In genomic region chr15:89578146-89578545, GRCh38 we compare ENCODE assay signal across 14 cellular contexts. TPM values are rescaled to one million over a fixed set of nuclear protein-coding genes. Genes with fewer than 3 reads are reported as not detected.
DNase-seq lines count a peak whose midpoint lies in the region; ATAC-seq, FAIRE-seq and TF ChIP-seq lines count a peak whose summit lies in the region.
"Had no signal": no experiment of that assay in that cellular context is flagged by ENCODE, and none has a peak within 500 bp of the region (broad histone marks: within the 10 kb centered on the region; RNA-seq: fewer than 3 reads in every experiment).

No MANE protein-coding gene starts in this region.

- peaks cover 67% of the 10 kb centered on the region for H3K79me2 ChIP-seq in keratinocyte (ENCODE audit: control insufficient read depth, insufficient read depth, low read length)
- H3K79me2 ChIP-seq: parathyroid adenoma had no signal

- CTCF ChIA-PET in RWPE1 (lab: Yijun Ruan, JAX), result interaction anchor here (0.6 kb wide), 1 partner anchor 33 kb away, joined by 4 read pairs; no protein-coding TSS in a partner anchor

- no peaks in the 10 kb centered on the region for H3K27me3 ChIP-seq in CD4-positive, CD25-positive, alpha-beta regulatory T cell (ENCODE audit: control insufficient read depth, insufficient read depth, low read length)
- no peaks in the 10 kb centered on the region for H3K27me3 ChIP-seq in keratinocyte (ENCODE audit: control insufficient read depth, extremely low read depth, insufficient read depth, low read length)
- H3K27me3 ChIP-seq in WERI-Rb-1 (ENCODE audit: insufficient read depth, low read depth, severe bottlenecking), result no peaks in the 10 kb centered on the region
- H3K27me3 ChIP-seq: tibial nerve had no signal

- no peaks in the 10 kb centered on the region for H3K36me3 Mint-ChIP-seq in CD4-positive, CD25-positive, alpha-beta regulatory T cell
- H3K36me3 Mint-ChIP-seq in HFFc6 (ENCODE audit: low read depth), result peaks cover 6% of the 10 kb centered on the region; the same call in 1 of the 2 replicates
- peaks cover 52% of the 10 kb centered on the region for H3K36me3 Mint-ChIP-seq in activated T-helper 17 cell treated with anti-CD3 and anti-CD28 coated beads, Interleukin-2, amount 50 U/mL, for 72 hours (ENCODE audit: low read depth)

- dilution Hi-C loops in keratinocyte (cut with MboI; ENCODE audit: extremely low pct_ligation_motif_present, low sequenced_read_pairs), result no loop called here

- no peaks in the 10 kb centered on the region for H3K9me1 ChIP-seq in keratinocyte (ENCODE audit: control insufficient read depth, extremely low read depth, insufficient read depth, low read length)

- no peaks in the 10 kb centered on the region for H4K20me1 ChIP-seq in keratinocyte (ENCODE audit: control insufficient read depth, extremely low read depth, insufficient read depth, low read length)

- H3K4me1 Mint-ChIP-seq in CD4-positive, CD25-positive, alpha-beta regulatory T cell, result peaks cover 11 to 31% (median 20%) of the 10 kb centered on the region in 4 donors
- peaks cover 36% of the 10 kb centered on the region for H3K4me1 Mint-ChIP-seq in HFFc6 (ENCODE audit: low read depth)
- H3K4me1 Mint-ChIP-seq in activated T-helper 17 cell treated with anti-CD3 and anti-CD28 coated beads, Interleukin-2, amount 50 U/mL, for 72 hours, result peaks cover 22% of the 10 kb centered on the region

- ATAC-seq in CD4-positive, CD25-positive, alpha-beta regulatory T cell (ENCODE audit: low read depth in 2 of 2), result no peak
- no peak for ATAC-seq in activated T-helper 17 cell treated with anti-CD3 and anti-CD28 coated beads, Interleukin-2, amount 50 U/mL, for 72 hours (replicated peaks)
- ATAC-seq in GM18498 (IDR thresholded peaks at IDR 0.05; ENCODE audit: unreplicated experiment), result no peak

- no peak overlapping the region for H3K9ac ChIP-seq in keratinocyte (ENCODE audit: control insufficient read depth, extremely low read depth, insufficient read depth, low read length)
- H3K9ac ChIP-seq: parathyroid adenoma had no signal

- H3K27ac Mint-ChIP-seq in CD4-positive, CD25-positive, alpha-beta regulatory T cell, result no peak overlapping the region
- H3K27ac Mint-ChIP-seq in HFFc6, result peak overlapping the region; percentile 79; the same call in 1 of the 2 replicates
- no peak overlapping the region for H3K27ac Mint-ChIP-seq in activated T-helper 17 cell treated with anti-CD3 and anti-CD28 coated beads, Interleukin-2, amount 50 U/mL, for 72 hours

- H3K27ac ChIP-seq in CD4-positive, CD25-positive, alpha-beta regulatory T cell (ENCODE audit: insufficient read depth, low read length, poor library complexity, severe bottlenecking), result no peak overlapping the region
- H3K27ac ChIP-seq in keratinocyte (ENCODE audit: control insufficient read depth, insufficient read depth, low read length), result no peak overlapping the region
- no peak overlapping the region for H3K27ac ChIP-seq in WERI-Rb-1
- H3K27ac ChIP-seq in RWPE1, result no peak overlapping the region
- H3K27ac ChIP-seq: dorsolateral prefrontal cortex, parathyroid adenoma, tibial nerve had no signal

- no peaks in the 10 kb centered on the region for H3K36me3 ChIP-seq in CD4-positive, CD25-positive, alpha-beta regulatory T cell (ENCODE audit: control insufficient read depth, insufficient read depth, low read length)
- H3K36me3 ChIP-seq in keratinocyte (ENCODE audit: control insufficient read depth in 2 of 2, extremely low read depth in 1 of 2, insufficient read depth in 2 of 2, low read length in 2 of 2) (peaks cover 0 to 5% of the 10 kb centered on the region in 2 experiments), WERI-Rb-1 (peaks cover 49% of the 10 kb centered on the region)
- H3K36me3 ChIP-seq: tibial nerve had no signal

- POLR2A ChIA-PET in RWPE1 (lab: Yijun Ruan, JAX; ENCODE audit: low non-redundant PET), result interaction anchor here (0.6 kb wide), 1 partner anchor 112 kb away, joined by 3 read pairs; the partner anchor contains the start of genes PEX11A and WDR93

- H3K4me2 ChIP-seq in keratinocyte (ENCODE audit: control insufficient read depth, extremely low read depth, insufficient read depth, low read depth, low read length), result peak overlapping the region; percentile 84

- H3K4me3 ChIP-seq in CD4-positive, CD25-positive, alpha-beta regulatory T cell (ENCODE audit: low read depth, low read length), result no peak overlapping the region
- peak overlapping the region in 2 of 3 experiments; percentile 20 to 53 for H3K4me3 ChIP-seq in keratinocyte (ENCODE audit: control insufficient read depth in 2 of 3, extremely low read depth in 1 of 3, insufficient read depth in 2 of 3, low read depth in 1 of 3, low read length in 3 of 3)
- no peak overlapping the region for H3K4me3 ChIP-seq in WERI-Rb-1 (ENCODE audit: low read depth, low read length)
- H3K4me3 ChIP-seq: dorsolateral prefrontal cortex, tibial nerve had no signal

- H3K4me1 ChIP-seq in CD4-positive, CD25-positive, alpha-beta regulatory T cell (ENCODE audit: control insufficient read depth, insufficient read depth, low read length, poor library complexity, severe bottlenecking), result peaks cover 9% of the 10 kb centered on the region
- H3K4me1 ChIP-seq in keratinocyte (ENCODE audit: control insufficient read depth, extremely low read depth, insufficient read depth, low read length), result peaks cover 14% of the 10 kb centered on the region
- H3K4me1 ChIP-seq: parathyroid adenoma had no signal

- DNase-seq in CD4-positive, CD25-positive, alpha-beta regulatory T cell, result no peak
- DNase-seq in HFFc6, result no peak
- DNase-seq in keratinocyte (ENCODE audit: low read depth, low spot score), result no peak
- no peak for DNase-seq in WERI-Rb-1
- no peak for DNase-seq in RWPE1 (ENCODE audit: low spot score)
- DNase-seq in A172 (ENCODE audit: low spot score), result no peak
- DNase-seq: activated naive CD4-positive, alpha-beta T cell; dorsolateral prefrontal cortex; NCI-H1048; NCI-H82 had no signal

- H3K4me3 Mint-ChIP-seq in CD4-positive, CD25-positive, alpha-beta regulatory T cell, result peak overlapping the region; percentile 3 to 77 (median 40)
- peak overlapping the region; percentile 89 for H3K4me3 Mint-ChIP-seq in HFFc6
- peak overlapping the region; percentile 83 for H3K4me3 Mint-ChIP-seq in activated T-helper 17 cell treated with anti-CD3 and anti-CD28 coated beads, Interleukin-2, amount 50 U/mL, for 72 hours

- TF ChIP-seq CTCF in HFFc6 (IDR thresholded peaks at IDR 0.05) (no peak), keratinocyte (optimal IDR thresholded peaks at IDR 0.05 in 1 of 3, IDR thresholded peaks at IDR 0.05 in 1 of 3, conservative IDR thresholded peaks at IDR 0.05 in 1 of 3; ENCODE audit: extremely low read depth in 1 of 3, insufficient read depth in 2 of 3, low read length in 3 of 3) (no peak), WERI-Rb-1 (IDR thresholded peaks at IDR 0.05; ENCODE audit: low read depth, low read length) (no peak), RWPE1 (conservative IDR thresholded peaks at IDR 0.05; ENCODE audit: low read depth) (no peak)

- no peak for FAIRE-seq in keratinocyte (lab: Jason Lieb, UNC)

- no peak overlapping the region for H2AFZ ChIP-seq in keratinocyte (ENCODE audit: control insufficient read depth, low read length)
- H2AFZ ChIP-seq: parathyroid adenoma had no signal

- no peaks in the 10 kb centered on the region for H3K9me3 ChIP-seq in CD4-positive, CD25-positive, alpha-beta regulatory T cell (ENCODE audit: control insufficient read depth in 2 of 2, low read length in 2 of 2)
- H3K9me3 ChIP-seq in keratinocyte (ENCODE audit: control insufficient read depth, low read depth, low read length) (no peaks in the 10 kb centered on the region), WERI-Rb-1 (ENCODE audit: severe bottlenecking) (no peaks in the 10 kb centered on the region)
- H3K9me3 ChIP-seq: tibial nerve had no signal

- H3K27me3 Mint-ChIP-seq in CD4-positive, CD25-positive, alpha-beta regulatory T cell, result peaks cover 6% of the 10 kb centered on the region
- H3K27me3 Mint-ChIP-seq in HFFc6 (ENCODE audit: insufficient read depth), result peaks cover 4% of the 10 kb centered on the region; the same call in 1 of the 2 replicates
- H3K27me3 Mint-ChIP-seq in activated T-helper 17 cell treated with anti-CD3 and anti-CD28 coated beads, Interleukin-2, amount 50 U/mL, for 72 hours, result no peaks in the 10 kb centered on the region

- no peaks in the 10 kb centered on the region for H3K9me3 Mint-ChIP-seq in CD4-positive, CD25-positive, alpha-beta regulatory T cell
- H3K9me3 Mint-ChIP-seq in HFFc6, result no peaks in the 10 kb centered on the region
- H3K9me3 Mint-ChIP-seq in activated T-helper 17 cell treated with anti-CD3 and anti-CD28 coated beads, Interleukin-2, amount 50 U/mL, for 72 hours, result no peaks in the 10 kb centered on the region

RNA-seq across cellular contexts. Expression of gene TICRR, which starts 2.9 kb away (rescaled TPM):
- 0.30 TPM for total RNA-seq in CD4-positive, CD25-positive, alpha-beta regulatory T cell
- polyA plus RNA-seq in CD4-positive, CD25-positive, alpha-beta regulatory T cell, result under 1 TPM; 0.09 to 0.41 (median 0.20) TPM
- 1 to 10 TPM; 3.0 to 6.0 (median 5.0) TPM for total RNA-seq in HFFc6 (2021; fragmentation: NEBNext Ultra II Directional; extraction: Animal tissue kit (Norgen Biotek cat#: 25700))
- 10 to 100 TPM; 15.4 to 22.7 TPM for total RNA-seq in activated T-helper 17 cell treated with anti-CD3 and anti-CD28 coated beads, Interleukin-2, amount 50 U/mL, for 72 hours
- 0.82 to 4.0 TPM (median 2.9 TPM) in 3 replicates for polyA plus RNA-seq in keratinocyte
- 0.06 TPM for polyA plus RNA-seq in keratinocyte (2011; ENCODE audit: low read depth)
- polyA plus RNA-seq in keratinocyte (2011; cell fraction: cytosol; rRNA removed), result 0.68 and 0.80 TPM in 2 replicates
- polyA plus RNA-seq in keratinocyte (2011; cell fraction: nucleus; rRNA removed), result 3.6 and 3.8 TPM in 2 replicates
- 0.07 and 3.0 TPM in 2 replicates for polyA plus RNA-seq in keratinocyte (2012; ENCODE audit: low replicate concordance)
- 1.5 to 8.2 TPM (median 6.0 TPM) in 3 replicates for polyA minus RNA-seq in keratinocyte
- 0.96 TPM for polyA minus RNA-seq in keratinocyte (2011; cell fraction: cytosol; rRNA and poly(A)+ RNA removed)
- polyA minus RNA-seq in keratinocyte (2011; cell fraction: nucleus; rRNA and poly(A)+ RNA removed), result 2.4 and 3.6 TPM in 2 replicates
- 6.4 and 7.0 TPM in 2 replicates for total RNA-seq in A172 (2014; rRNA removed; shearing (Covaris generic))

Comparison
In these comparisons a context has a peak if more than half of its experiments do, and no peak if none do; other contexts are left out.
1. H3K4me3 ChIP-seq: peak in keratinocyte (2 of 3); none in CD4-positive, CD25-positive, alpha-beta regulatory T cell (single experiment) and WERI-Rb-1 (single experiment).
2. Peak in every context shown above with its lines, with median percentiles within 50 percentile points of each other: H3K4me3 Mint-ChIP-seq.